ENCODE assay signal across 12 cellular contexts in genomic region chr18:58915006-58915799, GRCh38. TPM values are rescaled to one million over a fixed set of nuclear protein-coding genes. Genes with fewer than 3 reads are reported as not detected.
DNase-seq lines count a peak whose midpoint lies in the region; ATAC-seq and TF ChIP-seq lines count a peak whose summit lies in the region.
"Had no signal": no experiment of that assay in that cellular context is flagged by ENCODE, and none has a peak within 500 bp of the region (broad histone marks: within the 10 kb centered on the region; RNA-seq: fewer than 3 reads in every experiment).

No MANE protein-coding gene starts in this region.

- no peak for TF ChIP-seq POLR2A in spleen (IDR thresholded peaks at IDR 0.05)

- no peaks in the 10 kb centered on the region for H3K9me3 ChIP-seq in heart right ventricle
- H3K9me3 ChIP-seq in spleen = no peaks in the 10 kb centered on the region

- ATAC-seq in heart right ventricle (no peak), left ventricle myocardium superior (no peak)

- 92 to 95% methylated on average over 14 of the region's 14 CpGs for whole genome bisulfite sequencing in heart right ventricle, 2 donors
- WGBS in spleen, 5 donors = 86 to 93% (median 90%) methylated on average over 14 of the region's 14 CpGs

- H3K4me1 ChIP-seq in heart right ventricle (peaks cover 4 to 66% (median 43%) of the 10 kb centered on the region in 9 donors), spleen (peaks cover 17 to 46% (median 36%) of the 10 kb centered on the region in 6 donors)

- H3K36me3 ChIP-seq in heart right ventricle = peaks cover 0 to 56% (median 26%) of the 10 kb centered on the region in 9 donors
- peaks cover 0 to 39% (median 22%) of the 10 kb centered on the region in 6 donors for H3K36me3 ChIP-seq in spleen

- peaks cover 31% of the 10 kb centered on the region for H3K36me3 Mint-ChIP-seq in osteocyte (ENCODE audit: unreplicated experiment)

- no peak for TF ChIP-seq CTCF in heart right ventricle (IDR thresholded peaks at IDR 0.05)
- TF ChIP-seq CTCF in dorsolateral prefrontal cortex (IDR thresholded peaks at IDR 0.05 in 54 of 56, conservative IDR thresholded peaks at IDR 0.05 in 2 of 56; ENCODE audit: low read depth in 1 of 56, partially characterized antibody in 56 of 56) = no peak
- TF ChIP-seq CTCF in osteocyte (IDR thresholded peaks at IDR 0.05) = no peak
- no peak for TF ChIP-seq CTCF in spleen (IDR thresholded peaks at IDR 0.05 in 8 of 11, conservative IDR thresholded peaks at IDR 0.05 in 3 of 11)

- DNase-seq in heart right ventricle (no peak), left ventricle myocardium superior (no peak), dorsolateral prefrontal cortex (no peak), osteocyte (ENCODE audit: extremely low spot score, unreplicated experiment) (no peak), spleen (no peak), activated gamma-delta T cell (lab: John Stamatoyannopoulos, UW) (no peak), SKM-1 (lab: John Stamatoyannopoulos, UW; ENCODE audit: unreplicated experiment) (no peak), NCI-H187 treated with DMSO at 0.1 percent for 48 hours (lab: John Stamatoyannopoulos, UW) (no peak)
- DNase-seq: activated CD4-positive, CD25-positive, alpha-beta regulatory T cell; activated CD8-positive, alpha-beta memory T cell treated with anti-CD3 and anti-CD28 coated beads, Interleukin-2, amount 50 U/mL, for 48 hours; NCI-H1417; NCI-H82 had no signal

- H3K27me3 ChIP-seq in heart right ventricle (no peaks in the 10 kb centered on the region), dorsolateral prefrontal cortex (no peaks in the 10 kb centered on the region), spleen (replicated peaks in 1 of 7) (no peaks in the 10 kb centered on the region)

- H3K4me1 Mint-ChIP-seq in osteocyte (ENCODE audit: unreplicated experiment) = peaks cover 52% of the 10 kb centered on the region

- no peaks in the 10 kb centered on the region for H3K27me3 Mint-ChIP-seq in osteocyte (ENCODE audit: unreplicated experiment)

- H3K4me3 Mint-ChIP-seq in osteocyte (ENCODE audit: unreplicated experiment) = no peak overlapping the region

- intact Hi-C loops in heart right ventricle (cut with DNase I) (no loop called here), left ventricle myocardium superior (cut with micrococcal nuclease) (no loop called here), dorsolateral prefrontal cortex (cut with DNase I) (no loop called here), spleen (cut with DNase I; ENCODE audit: low total_unique reads) (no loop called here)

- H3K9me3 Mint-ChIP-seq in osteocyte (ENCODE audit: unreplicated experiment) = no peaks in the 10 kb centered on the region

- H3K4me3 ChIP-seq in heart right ventricle = no peak overlapping the region
- H3K4me3 ChIP-seq in dorsolateral prefrontal cortex = peak overlapping the region in 1 of 59 donors; percentile 15
- H3K4me3 ChIP-seq in spleen = no peak overlapping the region

- peak overlapping the region; percentile 78 for H3K27ac Mint-ChIP-seq in osteocyte (ENCODE audit: unreplicated experiment)

- H3K27ac ChIP-seq in heart right ventricle (peak overlapping the region; percentile 60 to 90 (median 77)), dorsolateral prefrontal cortex (peak overlapping the region in 57 of 59 donors; percentile 55 to 93 (median 83)), spleen (peak overlapping the region in 4 of 8 donors; percentile 73 to 83 (median 76))

RNA-seq across cellular contexts. Expression of gene ZNF532, which starts 50.5 kb away (rescaled TPM):
- 10 to 100 TPM; 53.4 to 71.4 (median 66.8) TPM for total RNA-seq in heart right ventricle
- 10 to 100 TPM; 13.8 to 26.0 TPM for polyA plus RNA-seq in heart right ventricle
- total RNA-seq in left ventricle myocardium superior = 64.2 TPM
- total RNA-seq in dorsolateral prefrontal cortex = 100 to 1,000 TPM; 105 to 233 (median 146) TPM
- total RNA-seq in osteocyte = 92.7 and 97.8 TPM in 2 replicates
- total RNA-seq in spleen = 10 to 100 TPM; 40.0 to 64.8 (median 47.2) TPM
- 10 to 100 TPM in 1 of 3 donors, 1 to 10 TPM in 2; 5.2 to 12.1 (median 9.8) TPM for polyA plus RNA-seq in spleen
